Comparison of ENCODE assay signal across 35 cellular contexts in the genomic region with DNA sequence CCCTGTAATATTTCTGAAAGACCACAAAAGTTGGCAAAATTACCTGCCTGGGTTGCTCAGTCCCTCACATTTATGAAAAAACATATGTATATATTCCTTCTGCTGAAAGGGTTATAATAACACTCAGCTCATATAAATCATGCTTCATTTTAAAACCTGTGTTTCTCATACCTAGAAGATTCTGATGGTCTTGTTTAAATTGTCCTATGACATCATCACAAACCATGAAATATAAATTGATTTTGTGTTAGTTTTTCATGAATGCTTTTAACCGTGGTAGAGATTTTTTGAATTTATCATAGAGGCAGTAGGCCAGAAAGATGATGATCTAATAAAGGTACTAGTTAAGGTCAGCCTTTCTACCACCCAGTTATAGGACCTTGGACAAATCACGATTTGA. TPM values are rescaled to one million over a fixed set of nuclear protein-coding genes. Genes with fewer than 3 reads are reported as not detected.
DNase-seq lines count a peak whose midpoint lies in the region; ATAC-seq, FAIRE-seq and TF ChIP-seq lines count a peak whose summit lies in the region.
"Had no signal": no experiment of that assay in that cellular context is flagged by ENCODE, and none has a peak within 500 bp of the region (broad histone marks: within the 10 kb centered on the region; RNA-seq: fewer than 3 reads in every experiment).

No MANE protein-coding gene starts in this region.

- in situ Hi-C loops in HepG2 (cut with HindIII; ENCODE audit: extremely low pct_ligation_motif_present, low pct_unique_long_range_greater_than_20kb) = no loop called here
- in situ Hi-C loops in GM12878 (cut with MboI) = no loop called here
- in situ Hi-C loops in K562 (cut with MboI) = no loop called here

- FAIRE-seq in HepG2 (lab: Jason Lieb, UNC) (no peak), GM12878 (lab: Jason Lieb, UNC) (no peak), K562 (lab: Jason Lieb, UNC) (no peak)
- FAIRE-seq: A549 had no signal

- H3K36me3 Mint-ChIP-seq in activated T-cell treated with anti-CD3 and anti-CD28 coated beads, Interleukin-2, amount 50 U/mL, for 24 hours (ENCODE audit: low read depth) = peaks cover 63% of the 10 kb centered on the region

- RAD21 ChIA-PET in GM12878 (lab: Charles Lee; ENCODE audit: unreplicated experiment) = no interaction called here

- H3K4me3 Mint-ChIP-seq in activated T-cell treated with anti-CD3 and anti-CD28 coated beads, Interleukin-2, amount 50 U/mL, for 24 hours = no peak overlapping the region
- H3K4me3 Mint-ChIP-seq: B cell; CD14-positive monocyte; CD4-positive, alpha-beta memory T cell; CD4-positive, alpha-beta T cell; CD4-positive, CD25-positive, alpha-beta regulatory T cell; CD8-positive, alpha-beta memory T cell; CD8-positive, alpha-beta T cell had no signal

- DNase-seq in HepG2 (ENCODE audit: low spot score) (no peak), right lobe of liver (no peak), GM12878 (ENCODE audit: low read depth, low spot score) (no peak), K562 (ENCODE audit: extremely low read depth in 1 of 4, low spot score in 3 of 4) (no peak), SKM-1 (lab: John Stamatoyannopoulos, UW; ENCODE audit: unreplicated experiment) (no peak)
- no peak for DNase-seq in activated T-cell treated with anti-CD3 and anti-CD28 coated beads, Interleukin-2, amount 50 U/mL, for 24 hours
- DNase-seq: 8988T; ACHN; AML-193; BE2C; C1 segment of cervical spinal cord; Caco-2; Calu3; CD4-positive, alpha-beta memory T cell; CD4-positive, alpha-beta T cell; CD4-positive, CD25-positive, alpha-beta regulatory T cell; CD8-positive, alpha-beta memory T cell; CD8-positive, alpha-beta T cell; COR-L47; DMS 273 treated with DMSO at 0.1 percent for 48 hours; DMS153; DMS53; DMS79; DMS79 treated with DMSO at 0.1 percent for 48 hours; DND-41; EL had no signal

- SMC1A ChIA-PET in GM12878 (lab: Charles Lee; ENCODE audit: uncharacterized antibody, unreplicated experiment) = interaction anchor here (0.8 kb wide), 1 partner anchor 21 kb away, joined by 3 read pairs; no protein-coding TSS in a partner anchor

- TF ChIP-seq EP300 in HepG2 (IDR thresholded peaks at IDR 0.05; ENCODE audit: low read depth in 2 of 2, low read length in 2 of 2) = no peak
- no peak for TF ChIP-seq EP300 in HepG2 (CRISPR knock-in tag; IDR thresholded peaks at IDR 0.05; ENCODE audit: borderline replicate concordance)
- TF ChIP-seq EP300 in GM12878 (IDR thresholded peaks at IDR 0.05; ENCODE audit: borderline replicate concordance in 1 of 2, control insufficient read depth in 1 of 2, low read depth in 2 of 2, low read length in 2 of 2) = no peak
- TF ChIP-seq EP300 in K562 (IDR thresholded peaks at IDR 0.05; ENCODE audit: low read length) = no peak

- H3K36me3 ChIP-seq in HepG2 (replicated peaks in 1 of 2; ENCODE audit: control insufficient read depth in 1 of 2, insufficient read depth in 2 of 2, low read length in 2 of 2) (no peaks in the 10 kb centered on the region), right lobe of liver (no peaks in the 10 kb centered on the region), HEK293 (ENCODE audit: control insufficient read depth in 2 of 2, insufficient read depth in 1 of 2, low read length in 2 of 2) (no peaks in the 10 kb centered on the region), GM12878 (ENCODE audit: control insufficient read depth in 2 of 2, insufficient read depth in 2 of 2, low read length in 1 of 2) (peaks cover 0 to 2% of the 10 kb centered on the region in 2 experiments; a peak in 1 of 4 replicates), K562 (ENCODE audit: control insufficient read depth, insufficient read depth, low read length) (peaks cover 18% of the 10 kb centered on the region; the same call in 2 of the 3 replicates)
- H3K36me3 ChIP-seq: BE2C had no signal

- H3K79me2 ChIP-seq in HepG2 (ENCODE audit: insufficient read depth, low read length) (no peaks in the 10 kb centered on the region), GM12878 (ENCODE audit: control insufficient read depth, insufficient read depth, low read length) (no peaks in the 10 kb centered on the region), K562 (ENCODE audit: control insufficient read depth, insufficient read depth, low read length) (peaks cover 23% of the 10 kb centered on the region)

- H3K9ac ChIP-seq in HepG2 (ENCODE audit: insufficient read depth, low read depth, low read length) = no peak overlapping the region
- no peak overlapping the region for H3K9ac ChIP-seq in GM12878 (ENCODE audit: control insufficient read depth, insufficient read depth, low read length)
- H3K9ac ChIP-seq in K562 (ENCODE audit: insufficient read depth in 1 of 2, low read depth in 2 of 2, low read length in 2 of 2) = no peak overlapping the region
- H3K9ac ChIP-seq: BLaER1; BLaER1 treated with 17β-estradiol and CSF1 and Interleukin-3, amounts not matched to agents 10 nM and 100 nM had no signal

- H3K27ac ChIP-seq in HepG2 (ENCODE audit: extremely low read length, insufficient read depth, low read length) (no peak overlapping the region), right lobe of liver (no peak overlapping the region), HEK293 (ENCODE audit: extremely low read depth, low read depth, low read length) (no peak overlapping the region), GM12878 (ENCODE audit: control insufficient read depth, insufficient read depth) (no peak overlapping the region), K562 (ENCODE audit: extremely low read depth, low read depth, low read length) (no peak overlapping the region)
- H3K27ac ChIP-seq: 22Rv1; A549; BLaER1; BLaER1 treated with 17β-estradiol and CSF1 and Interleukin-3, amounts not matched to agents 10 nM and 100 nM; C4-2B had no signal

- no peak for TF ChIP-seq CTCF in HepG2 (CRISPR knock-in tag; IDR thresholded peaks at IDR 0.05)
- TF ChIP-seq CTCF in right lobe of liver (IDR thresholded peaks at IDR 0.05) = no peak
- TF ChIP-seq CTCF in HEK293 (tag by site-specific recombination; IDR thresholded peaks at IDR 0.05) = no peak
- TF ChIP-seq CTCF in GM12878 (IDR thresholded peaks at IDR 0.05 in 2 of 3, conservative IDR thresholded peaks at IDR 0.05 in 1 of 3; ENCODE audit: control insufficient read depth in 2 of 3, extremely low read depth in 1 of 3, insufficient read depth in 1 of 3, low read depth in 3 of 3, low read length in 3 of 3) = no peak
- no peak for TF ChIP-seq CTCF in K562 (IDR thresholded peaks at IDR 0.05 in 2 of 3, conservative IDR thresholded peaks at IDR 0.05 in 1 of 3; ENCODE audit: insufficient read depth in 2 of 3, low read depth in 1 of 3, low read length in 3 of 3)

- H3K9me3 Mint-ChIP-seq in activated T-cell treated with anti-CD3 and anti-CD28 coated beads, Interleukin-2, amount 50 U/mL, for 24 hours = peaks cover 3% of the 10 kb centered on the region
- H3K9me3 Mint-ChIP-seq: CD8-positive, alpha-beta T cell had no signal

- POLR2A ChIA-PET in HepG2 (lab: Yijun Ruan, JAX) = no interaction called here
- POLR2A ChIA-PET in HEK293 (lab: Yijun Ruan, JAX) = no interaction called here
- POLR2A ChIA-PET in GM12878 (lab: Charles Lee) = no interaction called here
- POLR2A ChIA-PET in K562 (lab: Yijun Ruan, JAX) = no interaction called here

- H3K4me1 ChIP-seq in HepG2 (ENCODE audit: insufficient read depth, low read length) (peaks cover 6% of the 10 kb centered on the region), right lobe of liver (no peaks in the 10 kb centered on the region), HEK293 (ENCODE audit: control insufficient read depth, insufficient read depth, low read length) (no peaks in the 10 kb centered on the region), GM12878 (ENCODE audit: control insufficient read depth, insufficient read depth, low read length) (no peaks in the 10 kb centered on the region), K562 (replicated peaks in 1 of 2; ENCODE audit: control insufficient read depth in 2 of 2, insufficient read depth in 2 of 2, low read length in 2 of 2) (no peaks in the 10 kb centered on the region)
- H3K4me1 ChIP-seq: A549; BE2C; BLaER1; BLaER1 treated with 17β-estradiol and CSF1 and Interleukin-3, amounts not matched to agents 10 nM and 100 nM; Caco-2 had no signal

- no peaks in the 10 kb centered on the region for H3K9me1 ChIP-seq in K562 (ENCODE audit: control insufficient read depth, insufficient read depth, low read length)

- no peak for TF ChIP-seq POLR2A in HepG2 (IDR thresholded peaks at IDR 0.05; ENCODE audit: insufficient read depth in 1 of 2, low read depth in 2 of 2, low read length in 2 of 2)
- no peak for TF ChIP-seq POLR2A in right lobe of liver (IDR thresholded peaks at IDR 0.05)
- no peak for TF ChIP-seq POLR2A in GM12878 (IDR thresholded peaks at IDR 0.05; ENCODE audit: low read depth, low read length)
- no peak for TF ChIP-seq POLR2A in K562 (conservative IDR thresholded peaks at IDR 0.05)

- H3K4me2 ChIP-seq in HepG2 (ENCODE audit: low read depth, low read length) = no peak overlapping the region
- H3K4me2 ChIP-seq in GM12878 (ENCODE audit: control insufficient read depth, insufficient read depth) = no peak overlapping the region
- no peak overlapping the region for H3K4me2 ChIP-seq in K562 (ENCODE audit: insufficient read depth, low read length)
- H3K4me2 ChIP-seq: A549; BLaER1; BLaER1 treated with 17β-estradiol and CSF1 and Interleukin-3, amounts not matched to agents 10 nM and 100 nM had no signal

- no peak overlapping the region for H3K27ac Mint-ChIP-seq in activated T-cell treated with anti-CD3 and anti-CD28 coated beads, Interleukin-2, amount 50 U/mL, for 24 hours
- H3K27ac Mint-ChIP-seq: B cell; CD14-positive monocyte; CD4-positive, alpha-beta memory T cell; CD4-positive, alpha-beta T cell; CD8-positive, alpha-beta T cell had no signal

- intact Hi-C loops in HepG2 (cut with micrococcal nuclease; ENCODE audit: unreplicated experiment) = no loop called here
- intact Hi-C loops in right lobe of liver (cut with DNase I) = no loop called here
- intact Hi-C loops in GM12878 (cut with micrococcal nuclease; ENCODE audit: unreplicated experiment) = no loop called here
- intact Hi-C loops in K562 (cut with micrococcal nuclease) = no loop called here

- BruUV-seq in HepG2 (replicated peaks; lab: Mats Ljungman, UMichigan) (no TSS peak), GM12878 (replicated peaks; lab: Mats Ljungman, UMichigan) (no TSS peak), K562 (replicated peaks; lab: Mats Ljungman, UMichigan) (no TSS peak)

- no peaks in the 10 kb centered on the region for H3K27me3 ChIP-seq in HepG2 (ENCODE audit: control insufficient read depth in 1 of 2, insufficient read depth in 2 of 2, low read length in 2 of 2)
- no peaks in the 10 kb centered on the region for H3K27me3 ChIP-seq in right lobe of liver
- no peaks in the 10 kb centered on the region for H3K27me3 ChIP-seq in GM12878 (replicated peaks in 1 of 2; ENCODE audit: control insufficient read depth in 2 of 2, insufficient read depth in 2 of 2, low read length in 1 of 2)
- no peaks in the 10 kb centered on the region for H3K27me3 ChIP-seq in K562 (ENCODE audit: control insufficient read depth in 2 of 2, insufficient read depth in 2 of 2, low read length in 2 of 2)
- H3K27me3 ChIP-seq: BE2C; BLaER1; BLaER1 treated with 17β-estradiol and CSF1 and Interleukin-3, amounts not matched to agents 10 nM and 100 nM had no signal

- TF ChIP-seq RAD21 in HepG2 (CRISPR knock-in tag; IDR thresholded peaks at IDR 0.05) (no peak), GM12878 (IDR thresholded peaks at IDR 0.05; ENCODE audit: insufficient read depth, low read depth, low read length) (no peak), K562 (CRISPR knock-in tag; conservative IDR thresholded peaks at IDR 0.05 in 1 of 2, IDR thresholded peaks at IDR 0.05 in 1 of 2) (no peak)

- H3K27me3 Mint-ChIP-seq in activated T-cell treated with anti-CD3 and anti-CD28 coated beads, Interleukin-2, amount 50 U/mL, for 24 hours = no peaks in the 10 kb centered on the region
- H3K27me3 Mint-ChIP-seq: B cell; CD4-positive, alpha-beta memory T cell; CD4-positive, alpha-beta T cell; CD4-positive, CD25-positive, alpha-beta regulatory T cell; CD8-positive, alpha-beta memory T cell had no signal

- WGBS in HepG2 (ENCODE audit: low lambda C conversion rate) = 95% methylated on average over 2 of the region's 2 CpGs
- 96% methylated on average over 2 of the region's 2 CpGs for WGBS in right lobe of liver (ENCODE audit: insufficient coverage, low coverage, low lambda C conversion rate, missing lambda C conversion rate)
- WGBS in GM12878 (ENCODE audit: insufficient coverage, insufficient replicate concordance, low lambda C conversion rate, missing lambda C conversion rate) = 100% methylated on average over 2 of the region's 2 CpGs
- WGBS in K562 (ENCODE audit: insufficient coverage, low coverage, missing lambda C conversion rate) = 81% methylated on average over 2 of the region's 2 CpGs

- H3K4me1 Mint-ChIP-seq in activated T-cell treated with anti-CD3 and anti-CD28 coated beads, Interleukin-2, amount 50 U/mL, for 24 hours (ENCODE audit: low read depth) = no peaks in the 10 kb centered on the region
- H3K4me1 Mint-ChIP-seq: B cell, CD14-positive monocyte had no signal

- CTCF ChIA-PET in HepG2 (lab: Yijun Ruan, JAX; ENCODE audit: low intra/inter-chr PET ratio, low total read pairs) = no interaction called here
- CTCF ChIA-PET in HEK293 (lab: Yijun Ruan, JAX) = no interaction called here
- CTCF ChIA-PET in GM12878 (lab: Yijun Ruan, JAX) = no interaction called here
- CTCF ChIA-PET in K562 (lab: Yijun Ruan, JAX; ENCODE audit: low intra/inter-chr PET ratio) = no interaction called here

- no peak overlapping the region for H3K4me3 ChIP-seq in HepG2 (replicated peaks in 1 of 3; ENCODE audit: insufficient read depth in 1 of 3, low read depth in 2 of 3, low read length in 3 of 3)
- H3K4me3 ChIP-seq in right lobe of liver = no peak overlapping the region
- H3K4me3 ChIP-seq in HEK293 (ENCODE audit: low read depth, low read length) = no peak overlapping the region
- H3K4me3 ChIP-seq in GM12878 = no peak overlapping the region
- H3K4me3 ChIP-seq in K562 = no peak overlapping the region
- H3K4me3 ChIP-seq: A549; BLaER1; BLaER1 treated with 17β-estradiol and CSF1 and Interleukin-3, amounts not matched to agents 10 nM and 100 nM had no signal

- H2AFZ ChIP-seq in HepG2 (ENCODE audit: low read length) = no peak overlapping the region
- H2AFZ ChIP-seq in GM12878 (ENCODE audit: control insufficient read depth, low read depth, low read length) = no peak overlapping the region
- H2AFZ ChIP-seq in K562 (ENCODE audit: low read depth, low read length) = no peak overlapping the region

- ATAC-seq in HepG2 (no peak), right lobe of liver (no peak), GM12878 (no peak), K562 (no peak), HG02623 (IDR thresholded peaks at IDR 0.05; ENCODE audit: unreplicated experiment) (no peak)
- ATAC-seq: A549; CD8-positive, alpha-beta T cell had no signal

- H4K20me1 ChIP-seq in HepG2 (ENCODE audit: insufficient read depth, low read length) (no peaks in the 10 kb centered on the region), GM12878 (ENCODE audit: control insufficient read depth, insufficient read depth) (no peaks in the 10 kb centered on the region), K562 (replicated peaks; ENCODE audit: control insufficient read depth, insufficient read depth, low read length) (no peaks in the 10 kb centered on the region)

- H3K9me3 ChIP-seq in HepG2 (ENCODE audit: low read length) = no peaks in the 10 kb centered on the region
- H3K9me3 ChIP-seq in right lobe of liver = no peaks in the 10 kb centered on the region
- no peaks in the 10 kb centered on the region for H3K9me3 ChIP-seq in HEK293 (ENCODE audit: control insufficient read depth, insufficient read depth, low read depth, low read length)
- H3K9me3 ChIP-seq in GM12878 (replicated peaks; ENCODE audit: control insufficient read depth, insufficient read depth, low read length) = no peaks in the 10 kb centered on the region; the same call in 2 of the 3 replicates
- 0 out of 2 replicates have a peak, but pooled peaks cover 1% of the 10 kb centered on the region for H3K9me3 ChIP-seq in K562 (replicated peaks; ENCODE audit: control insufficient read depth, insufficient read depth, low read depth, low read length)
- H3K9me3 ChIP-seq: A549, BE2C, BLaER1, Caco-2 had no signal

RNA-seq across cellular contexts. Expression of gene SRFBP1, which starts 31.4 kb away (rescaled TPM):
- total RNA-seq in HepG2 (2016; rRNA removed; fragmentation: Illumina TruSeq; extraction: Trizol) = 16.4 and 24.7 TPM in 2 replicates
- 10.4 and 16.2 TPM in 2 replicates for total RNA-seq in HepG2 (2016; cell fraction: cytosol; rRNA removed; fragmentation: Illumina TruSeq; extraction: Trizol; ENCODE audit: low read depth)
- 16.0 and 25.1 TPM in 2 replicates for total RNA-seq in HepG2 (2016; cell fraction: insoluble cytoplasmic fraction; rRNA removed; fragmentation: Illumina TruSeq; extraction: Trizol)
- total RNA-seq in HepG2 (2016; cell fraction: membrane; rRNA removed; fragmentation: Illumina TruSeq; extraction: Trizol) = 9.5 and 10.5 TPM in 2 replicates
- 18.7 and 19.6 TPM in 2 replicates for total RNA-seq in HepG2 (2016; cell fraction: nucleus; rRNA removed; fragmentation: Illumina TruSeq; extraction: Trizol)
- 1.5 and 2.1 TPM in 2 replicates for polyA plus RNA-seq in HepG2 (2011; rRNA removed)
- 0.90 and 1.4 TPM in 2 replicates for polyA plus RNA-seq in HepG2 (2011; cell fraction: cytosol; rRNA removed)
- polyA plus RNA-seq in HepG2 (2011; cell fraction: nucleus; rRNA removed) = 1.1 TPM in 2 replicates
- polyA plus RNA-seq in HepG2 (2012) = 3.9 and 5.6 TPM in 2 replicates
- polyA plus RNA-seq in HepG2 (2016; cell fraction: cytosol; fragmentation: Illumina TruSeq; extraction: Trizol; ENCODE audit: low read depth) = 0.50 and 0.69 TPM in 2 replicates
- polyA plus RNA-seq in HepG2 (2016; cell fraction: insoluble cytoplasmic fraction; fragmentation: Illumina TruSeq; extraction: Trizol; ENCODE audit: low read depth) = 11.8 and 12.5 TPM in 2 replicates
- polyA plus RNA-seq in HepG2 (2016; cell fraction: membrane; fragmentation: Illumina TruSeq; extraction: Trizol; ENCODE audit: low read depth) = 1.4 and 1.5 TPM in 2 replicates
- polyA plus RNA-seq in HepG2 (2016; cell fraction: nucleus; fragmentation: Illumina TruSeq; extraction: Trizol; ENCODE audit: insufficient read depth, low read depth) = 7.3 and 8.8 TPM in 2 replicates
- polyA minus RNA-seq in HepG2 (2011; rRNA and poly(A)+ RNA removed; ENCODE audit: low replicate concordance) = 0.60 and 2.6 TPM in 2 replicates
- polyA minus RNA-seq in HepG2 (2011; cell fraction: cytosol; rRNA and poly(A)+ RNA removed) = 3.0 and 4.3 TPM in 2 replicates
- 13.8 and 14.2 TPM in 2 replicates for polyA minus RNA-seq in HepG2 (2011; cell fraction: nucleus; rRNA and poly(A)+ RNA removed)
- 1 to 10 TPM; 3.2 to 9.5 (median 6.1) TPM for total RNA-seq in right lobe of liver
- total RNA-seq in GM12878 (2013; cell fraction: nucleolus; rRNA removed) = 27.7 and 32.0 TPM in 2 replicates
- 13.0 and 15.1 TPM in 2 replicates for total RNA-seq in GM12878 (2014; rRNA removed)
- total RNA-seq in GM12878 (2014; rRNA removed; fragmentation: Illumina TruSeq; extraction: Trizol) = 25.3 and 26.0 TPM in 2 replicates
- 12.1 and 13.0 TPM in 2 replicates for total RNA-seq in GM12878 (2021)
- 3.5 TPM for polyA plus RNA-seq in GM12878 (2011; ENCODE audit: low read depth)
- polyA plus RNA-seq in GM12878 (2011; rRNA removed) = 8.5 and 14.8 TPM in 2 replicates
- 3.5 and 4.3 TPM in 2 replicates for polyA plus RNA-seq in GM12878 (2011; cell fraction: cytosol; rRNA removed)
- polyA plus RNA-seq in GM12878 (2011; cell fraction: nucleus; rRNA removed) = 2.9 and 4.1 TPM in 2 replicates
- 4.9 and 5.2 TPM in 2 replicates for polyA plus RNA-seq in GM12878 (2012)
- polyA plus RNA-seq in GM12878 (2014; fragmentation: Illumina TruSeq; extraction: Trizol) = 14.3 and 18.6 TPM in 2 replicates
- polyA plus RNA-seq in GM12878 (2014; fragmentation: Nextera tagmentation; extraction: Ambion mirVana) = 10 to 100 TPM; 11.4 to 19.2 TPM
- polyA plus RNA-seq in GM12878 (2014; rRNA removed) = 6.3 and 8.9 TPM in 2 replicates
- polyA plus RNA-seq in GM12878 (2016; fragmentation: Nextera tagmentation; extraction: Ambion mirVana) = 10 to 100 TPM; 16.0 to 18.2 TPM
- polyA minus RNA-seq in GM12878 (2011; rRNA and poly(A)+ RNA removed) = 3.4 and 4.2 TPM in 2 replicates
- 4.4 and 6.5 TPM in 2 replicates for polyA minus RNA-seq in GM12878 (2011; cell fraction: cytosol; rRNA and poly(A)+ RNA removed)
- 4.6 and 7.0 TPM in 2 replicates for polyA minus RNA-seq in GM12878 (2011; cell fraction: nucleus; rRNA and poly(A)+ RNA removed)
- 3.8 and 20.1 TPM in 2 replicates for total RNA-seq in K562 (2011; cell fraction: chromatin; rRNA removed; ENCODE audit: low replicate concordance)
- 1.8 and 3.7 TPM in 2 replicates for total RNA-seq in K562 (2011; cell fraction: nucleolus; rRNA removed)
- total RNA-seq in K562 (2011; cell fraction: nucleoplasm; rRNA removed) = 7.1 and 9.3 TPM in 2 replicates
- 11.3 and 13.0 TPM in 2 replicates for total RNA-seq in K562 (2014; rRNA removed)
- total RNA-seq in K562 (2014; rRNA removed; fragmentation: Illumina TruSeq; extraction: Trizol) = 24.7 and 28.9 TPM in 2 replicates
- total RNA-seq in K562 (2015; rRNA removed; fragmentation: Illumina TruSeq; extraction: Trizol) = 25.4 and 30.0 TPM in 2 replicates
- 13.5 and 14.9 TPM in 2 replicates for total RNA-seq in K562 (2021)
- 7.4 and 10.8 TPM in 2 replicates for polyA plus RNA-seq in K562 (2011; rRNA removed)
- 1.5 and 2.4 TPM in 2 replicates for polyA plus RNA-seq in K562 (2011; cell fraction: cytosol; rRNA removed)
- polyA plus RNA-seq in K562 (2011; cell fraction: nucleus; rRNA removed) = 1.7 and 2.4 TPM in 2 replicates
- polyA plus RNA-seq in K562 (2012) = 7.1 and 11.7 TPM in 2 replicates
- polyA plus RNA-seq in K562 (2014; fragmentation: Illumina TruSeq; extraction: Trizol) = 13.0 and 16.3 TPM in 2 replicates
- 10 to 100 TPM; 16.1 to 17.0 TPM for polyA plus RNA-seq in K562 (2014; fragmentation: Nextera tagmentation; extraction: Ambion mirVana)
- polyA plus RNA-seq in K562 (2014; rRNA removed) = 10.6 and 11.7 TPM in 2 replicates
- 10.8 and 13.1 TPM in 2 replicates for polyA minus RNA-seq in K562 (2011; rRNA and poly(A)+ RNA removed)
- polyA minus RNA-seq in K562 (2011; cell fraction: cytosol; rRNA and poly(A)+ RNA removed) = 4.6 and 5.9 TPM in 2 replicates
- 4.4 and 12.6 TPM in 2 replicates for polyA minus RNA-seq in K562 (2011; cell fraction: nucleus; rRNA and poly(A)+ RNA removed)
